In the genomic region with DNA sequence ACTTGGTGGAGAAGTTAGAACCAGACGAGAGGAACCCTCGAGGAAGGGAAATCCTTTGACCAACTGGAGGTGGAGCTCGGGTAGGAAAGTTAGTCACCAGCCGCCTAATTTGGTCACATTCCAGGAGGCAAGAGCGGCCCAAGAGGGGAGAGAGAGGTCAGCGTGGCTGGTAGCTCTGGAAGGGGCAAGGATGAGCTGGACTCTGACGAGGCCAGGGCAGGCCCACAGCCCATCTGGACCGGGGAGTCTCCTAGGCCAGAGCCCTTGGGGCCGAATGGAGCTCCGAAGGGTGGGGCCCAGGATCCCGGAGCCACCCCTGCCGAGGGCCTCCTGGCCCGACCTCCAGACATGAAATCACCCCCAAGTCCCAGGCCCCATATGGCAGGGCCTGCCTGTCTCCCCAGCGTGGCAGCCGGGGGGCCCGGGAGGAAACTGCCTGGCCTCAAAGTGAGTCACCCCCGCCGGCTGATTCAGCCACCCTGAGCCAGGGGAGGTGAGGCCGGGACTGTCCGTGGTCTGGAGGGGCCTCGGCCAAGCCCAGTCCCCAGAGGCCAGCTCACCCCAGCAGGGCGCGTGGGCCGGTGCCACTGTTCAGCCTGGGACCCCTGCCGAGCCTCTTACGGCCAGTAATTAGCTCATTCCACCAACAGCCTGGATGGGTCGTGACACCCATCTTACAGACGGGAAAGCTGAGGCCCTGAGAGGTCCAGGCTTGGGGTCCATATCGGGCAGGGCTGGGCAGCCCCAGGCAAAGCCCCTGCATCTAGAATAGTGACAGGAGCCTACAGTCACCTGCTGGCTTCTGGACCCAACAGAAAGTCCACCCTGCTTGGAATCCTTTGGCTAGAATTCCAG, we compare ENCODE assay signal across 10 cellular contexts. TPM values are rescaled to one million over a fixed set of nuclear protein-coding genes. Genes with fewer than 3 reads are reported as not detected.
A peak's percentile ranks its signal among the peaks of the same experiment; 100 is the strongest.
DNase-seq lines count a peak whose midpoint lies in the region; ATAC-seq, FAIRE-seq and TF ChIP-seq lines count a peak whose summit lies in the region.
"Had no signal": no experiment of that assay in that cellular context is flagged by ENCODE, and none has a peak within 500 bp of the region (broad histone marks: within the 10 kb centered on the region; RNA-seq: fewer than 3 reads in every experiment).

No MANE protein-coding gene starts in this region.

- no peaks in the 10 kb centered on the region for H3K27me3 Mint-ChIP-seq in T-helper 2 cell treated with Interferon-gamma antibody and Interleukin-4, amounts not matched to agents 5 μg/mL and 100 μg/mL, for 36 hours (ENCODE audit: low read depth)

- H3K36me3 ChIP-seq in keratinocyte (ENCODE audit: control insufficient read depth in 2 of 2, extremely low read depth in 1 of 2, insufficient read depth in 2 of 2, low read length in 2 of 2): no peaks in the 10 kb centered on the region

- no peak overlapping the region for H3K4me3 ChIP-seq in keratinocyte (ENCODE audit: control insufficient read depth in 2 of 3, extremely low read depth in 1 of 3, insufficient read depth in 2 of 3, low read depth in 1 of 3, low read length in 3 of 3)
- H3K4me3 ChIP-seq: SK-N-MC had no signal

- no peak for TF ChIP-seq POLR2A in GM12891 (IDR thresholded peaks at IDR 0.05; ENCODE audit: low read depth, low read length)

- DNase-seq in stimulated activated CD4-positive, alpha-beta T cell treated with anti-CD3 and anti-CD28 coated beads, Interleukin-1b, Interleukin-23, amount 100 ng/mL, for 48 hours: peak; percentile 23
- no peak for DNase-seq in stimulated activated CD4-positive, alpha-beta T cell treated with anti-CD3 and anti-CD28 coated beads, Interleukin-12 subunit alpha, Interleukin-12 subunit beta, amount 100 ng/mL, for 4 hours
- DNase-seq in amniotic stem cell (lab: John Stamatoyannopoulos, UW) (peak; percentile 73), keratinocyte (ENCODE audit: low read depth, low spot score) (no peak), GM12891 (ENCODE audit: insufficient read length, low spot score) (no peak), anterior cingulate cortex (lab: John Stamatoyannopoulos, UW) (no peak)
- no peak for DNase-seq in T-helper 2 cell treated with Interferon-gamma antibody and Interleukin-4, amounts not matched to agents 5 μg/mL and 100 μg/mL, for 36 hours (ENCODE audit: low spot score)
- DNase-seq: cerebellar nuclear complex had no signal

- no peaks in the 10 kb centered on the region for H3K36me3 Mint-ChIP-seq in T-helper 2 cell treated with Interferon-gamma antibody and Interleukin-4, amounts not matched to agents 5 μg/mL and 100 μg/mL, for 36 hours (ENCODE audit: low read depth)

- FAIRE-seq in keratinocyte (lab: Jason Lieb, UNC) (no peak), GM12891 (lab: Jason Lieb, UNC) (no peak)

- H3K4me1 ChIP-seq in keratinocyte (ENCODE audit: control insufficient read depth, extremely low read depth, insufficient read depth, low read length): peaks cover 35% of the 10 kb centered on the region

- dilution Hi-C loops in keratinocyte (cut with MboI; ENCODE audit: extremely low pct_ligation_motif_present, low sequenced_read_pairs): no loop called here

- no peaks in the 10 kb centered on the region for H3K9me1 ChIP-seq in keratinocyte (ENCODE audit: control insufficient read depth, extremely low read depth, insufficient read depth, low read length)

- peaks cover 4% of the 10 kb centered on the region for H3K9me3 Mint-ChIP-seq in T-helper 2 cell treated with Interferon-gamma antibody and Interleukin-4, amounts not matched to agents 5 μg/mL and 100 μg/mL, for 36 hours

- no peaks in the 10 kb centered on the region for H3K9me3 ChIP-seq in keratinocyte (ENCODE audit: control insufficient read depth, low read depth, low read length)

- no peak overlapping the region for H3K27ac ChIP-seq in keratinocyte (ENCODE audit: control insufficient read depth, insufficient read depth, low read length)
- H3K27ac ChIP-seq: SK-N-MC had no signal

- peak overlapping the region; percentile 44 for H2AFZ ChIP-seq in keratinocyte (ENCODE audit: control insufficient read depth, low read length)

- peak overlapping the region; percentile 22 for H3K4me2 ChIP-seq in keratinocyte (ENCODE audit: control insufficient read depth, extremely low read depth, insufficient read depth, low read depth, low read length)

- no peak overlapping the region for H3K27ac Mint-ChIP-seq in T-helper 2 cell treated with Interferon-gamma antibody and Interleukin-4, amounts not matched to agents 5 μg/mL and 100 μg/mL, for 36 hours

- no peak overlapping the region for H3K4me3 Mint-ChIP-seq in T-helper 2 cell treated with Interferon-gamma antibody and Interleukin-4, amounts not matched to agents 5 μg/mL and 100 μg/mL, for 36 hours

- H3K4me1 Mint-ChIP-seq in T-helper 2 cell treated with Interferon-gamma antibody and Interleukin-4, amounts not matched to agents 5 μg/mL and 100 μg/mL, for 36 hours (ENCODE audit: low read depth): no peaks in the 10 kb centered on the region

- H3K9ac ChIP-seq in keratinocyte (ENCODE audit: control insufficient read depth, extremely low read depth, insufficient read depth, low read length): peak overlapping the region; percentile 54

- H3K79me2 ChIP-seq in keratinocyte (ENCODE audit: control insufficient read depth, insufficient read depth, low read length): no peaks in the 10 kb centered on the region

- ATAC-seq in HG02840 (IDR thresholded peaks at IDR 0.05; ENCODE audit: low FRiP score, unreplicated experiment): no peak

- TF ChIP-seq CTCF in keratinocyte (optimal IDR thresholded peaks at IDR 0.05 in 1 of 3, IDR thresholded peaks at IDR 0.05 in 1 of 3, conservative IDR thresholded peaks at IDR 0.05 in 1 of 3; ENCODE audit: extremely low read depth in 1 of 3, insufficient read depth in 2 of 3, low read length in 3 of 3): no peak

- no peaks in the 10 kb centered on the region for H3K27me3 ChIP-seq in keratinocyte (ENCODE audit: control insufficient read depth, extremely low read depth, insufficient read depth, low read length)

- no peaks in the 10 kb centered on the region for H4K20me1 ChIP-seq in keratinocyte (ENCODE audit: control insufficient read depth, extremely low read depth, insufficient read depth, low read length)

TF ChIP-seq in GM12891, 5 proteins besides CTCF, POLR2A, EP300 and RAD21:
- TF ChIP-seq POU2F2 (IDR thresholded peaks at IDR 0.05; ENCODE audit: low read depth, low read length) (no peak), SPI1 (IDR thresholded peaks at IDR 0.05; ENCODE audit: low read depth, low read length) (no peak), TAF1 (IDR thresholded peaks at IDR 0.05; ENCODE audit: low read depth, low read length) (no peak), POLR2AphosphoS5 (IDR thresholded peaks at IDR 0.05; ENCODE audit: low read depth, low read length) (no peak), PAX5 (IDR thresholded peaks at IDR 0.05; ENCODE audit: insufficient read depth, low read length, severe bottlenecking) (no peak)

RNA-seq across cellular contexts. Expression of gene PDGFA, which starts 23.5 kb away (rescaled TPM):
- 12.4 to 22.6 TPM (median 14.8 TPM) in 3 replicates for polyA plus RNA-seq in keratinocyte
- 10.9 TPM for polyA plus RNA-seq in keratinocyte (2011; ENCODE audit: low read depth)
- polyA plus RNA-seq in keratinocyte (2011; cell fraction: cytosol; rRNA removed): 9.2 and 13.0 TPM in 2 replicates
- 23.9 and 25.3 TPM in 2 replicates for polyA plus RNA-seq in keratinocyte (2011; cell fraction: nucleus; rRNA removed)
- 13.5 and 21.9 TPM in 2 replicates for polyA plus RNA-seq in keratinocyte (2012; ENCODE audit: low replicate concordance)
- polyA minus RNA-seq in keratinocyte: 36.1 to 45.4 TPM (median 43.7 TPM) in 3 replicates
- polyA minus RNA-seq in keratinocyte (2011; cell fraction: cytosol; rRNA and poly(A)+ RNA removed): 110 TPM
- 26.0 and 30.8 TPM in 2 replicates for polyA minus RNA-seq in keratinocyte (2011; cell fraction: nucleus; rRNA and poly(A)+ RNA removed)
- polyA plus RNA-seq in GM12891 (2012; ENCODE audit: low read depth, missing spikeins): 2.3 TPM

Comparison
In these comparisons a context has a peak if more than half of its experiments do, and no peak if none do; other contexts are left out.
1. DNase-seq: peak in stimulated activated CD4-positive, alpha-beta T cell treated with anti-CD3 and anti-CD28 coated beads, Interleukin-1b, Interleukin-23, amount 100 ng/mL, for 48 hours (single experiment) and amniotic stem cell (single experiment); none in stimulated activated CD4-positive, alpha-beta T cell treated with anti-CD3 and anti-CD28 coated beads, Interleukin-12 subunit alpha, Interleukin-12 subunit beta, amount 100 ng/mL, for 4 hours (single experiment), keratinocyte (single experiment), GM12891 (single experiment), T-helper 2 cell treated with Interferon-gamma antibody and Interleukin-4, amounts not matched to agents 5 μg/mL and 100 μg/mL, for 36 hours (single experiment) and anterior cingulate cortex (0 of 58).